Comparison of ENCODE assay signal across 14 cellular contexts in the genomic region with DNA sequence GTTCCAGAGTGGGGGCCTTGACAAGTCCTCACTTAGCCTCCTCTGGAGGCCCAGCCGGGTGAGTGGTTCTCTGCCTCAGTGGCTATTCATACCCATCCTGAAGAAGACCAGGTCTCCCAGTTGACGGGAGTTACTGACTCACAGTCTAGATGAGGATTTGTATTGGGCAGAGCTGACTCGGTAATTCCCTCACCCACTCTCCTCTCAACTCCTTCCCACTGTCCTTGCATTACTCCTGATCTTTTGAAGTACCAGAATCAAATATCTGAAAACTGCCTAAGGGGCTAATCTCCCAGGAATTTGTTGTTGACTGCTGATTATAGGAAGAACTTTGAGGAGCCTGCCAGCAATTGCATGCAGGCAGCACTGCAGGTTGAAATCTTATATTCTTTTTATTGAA. TPM values are rescaled to one million over a fixed set of nuclear protein-coding genes. Genes with fewer than 3 reads are reported as not detected.
DNase-seq lines count a peak whose midpoint lies in the region; ATAC-seq and TF ChIP-seq lines count a peak whose summit lies in the region.
"Had no signal": no experiment of that assay in that cellular context is flagged by ENCODE, and none has a peak within 500 bp of the region (broad histone marks: within the 10 kb centered on the region; RNA-seq: fewer than 3 reads in every experiment).

No MANE protein-coding gene starts in this region.

- H3F3A ChIP-seq in PC-3 (ENCODE audit: low read length, unreplicated experiment): peaks cover 14% of the 10 kb centered on the region

- intact Hi-C loops in PC-3 (cut with micrococcal nuclease): no loop called here

- POLR2A ChIA-PET in PC-3 (lab: Charles Lee; ENCODE audit: unreplicated experiment): interaction anchor here (0.5 to 0.6 kb wide), 3 partner anchors 26 to 77 kb away, joined by 3 to 7 read pairs (median 3); a partner anchor contains a TSS

- no peaks in the 10 kb centered on the region for H4K20me1 ChIP-seq in PC-3 (ENCODE audit: low read length)

- H3K4me1 ChIP-seq in PC-3 (ENCODE audit: insufficient read depth, low read length): peaks cover 68% of the 10 kb centered on the region

- H3K9me3 ChIP-seq in PC-3 (ENCODE audit: low read length): no peaks in the 10 kb centered on the region
- H3K9me3 ChIP-seq: gastroesophageal sphincter, ovary had no signal

- peaks cover 74% of the 10 kb centered on the region for H3K79me2 ChIP-seq in PC-3 (ENCODE audit: low read length)

- no peaks in the 10 kb centered on the region for H3K27me3 ChIP-seq in PC-3 (ENCODE audit: low read length)
- H3K27me3 ChIP-seq: gastroesophageal sphincter, ovary had no signal

- BruUV-seq in PC-3 (replicated peaks; lab: Mats Ljungman, UMichigan): no TSS peak

- DNase-seq in AG08395 (ENCODE audit: low spot score) (peak; percentile 40), PC-3 (peak; percentile 60), choroid plexus epithelial cell (ENCODE audit: low read depth) (peak; percentile 47), omental fat pad (ENCODE audit: low spot score) (no peak), OCI-M1 (lab: John Stamatoyannopoulos, UW) (no peak), AG08396 (ENCODE audit: low spot score) (no peak), dermis blood vessel endothelial cell (no peak), SW 1271 (lab: John Stamatoyannopoulos, UW) (no peak)
- DNase-seq: activated B cell treated with CpG ODN at 0.5 μM for 24 hours; activated T-cell treated with anti-CD3 and anti-CD28 coated beads, Interleukin-2, amount 50 U/mL, for 48 hours; stimulated activated CD4-positive, alpha-beta T cell treated with anti-CD3 and anti-CD28 coated beads, Interleukin-4, amount 100 ng/mL, for 1 hour had no signal

- H3K4me2 ChIP-seq in PC-3 (ENCODE audit: low read length): 0 out of 2 replicates have a peak overlapping the region, but pooled peaks have one; percentile 7

- H3K9me2 ChIP-seq in PC-3 (replicated peaks; ENCODE audit: low read length): no peaks in the 10 kb centered on the region

- H3K36me3 ChIP-seq in PC-3 (ENCODE audit: low read depth, low read length): peaks cover 27% of the 10 kb centered on the region; the same call in 1 of the 2 replicates
- H3K36me3 ChIP-seq: ovary had no signal

- no peak for TF ChIP-seq CTCF in PC-3 (conservative IDR thresholded peaks at IDR 0.05; ENCODE audit: low read depth, low read length)
- TF ChIP-seq CTCF in choroid plexus epithelial cell (conservative IDR thresholded peaks at IDR 0.05; ENCODE audit: low read depth, low read length): no peak
- no peak for TF ChIP-seq CTCF in omental fat pad (IDR thresholded peaks at IDR 0.05)

- H3K27ac ChIP-seq in PC-3 (ENCODE audit: low read length): peak overlapping the region; percentile 0; the same call in 1 of the 2 replicates
- H3K27ac ChIP-seq: ovary had no signal

- ATAC-seq in PC-3 (no peak), omental fat pad (ENCODE audit: low FRiP score) (peak; percentile 69)
- ATAC-seq: gastroesophageal sphincter had no signal

- no peak overlapping the region for H3K4me3 ChIP-seq in PC-3 (ENCODE audit: low read length)
- no peak overlapping the region for H3K4me3 ChIP-seq in choroid plexus epithelial cell (ENCODE audit: low read depth, low read length)
- H3K4me3 ChIP-seq: gastroesophageal sphincter, ovary had no signal

- no peak overlapping the region for H3K9ac ChIP-seq in PC-3 (ENCODE audit: low read length)

- no peak overlapping the region for H2AFZ ChIP-seq in PC-3 (ENCODE audit: low read length)

- CTCF ChIA-PET in PC-3 (lab: Charles Lee): interaction anchor here (0.8 to 2.8 kb wide), 2 partner anchors 26 to 67 kb away, joined by 3 to 42 read pairs; no protein-coding TSS in a partner anchor

RNA-seq across cellular contexts. Expression of a gene that starts 14.2 kb away (rescaled TPM):
- total RNA-seq in PC-3 (2014; rRNA removed) (97.8 and 115 TPM in 2 replicates), omental fat pad (100 to 1,000 TPM in 1 of 4 donors, 10 to 100 TPM in 3; 52.9 to 105 (median 68.8) TPM), dermis blood vessel endothelial cell (68.2 and 84.7 TPM in 2 replicates)

RNA-seq across cellular contexts. Expression of a gene that starts 14.3 kb away (rescaled TPM):
- total RNA-seq in PC-3 (2014; rRNA removed): 54.2 and 97.7 TPM in 2 replicates
- total RNA-seq in omental fat pad: 10 to 100 TPM; 10.9 to 20.6 (median 13.3) TPM
- total RNA-seq in dermis blood vessel endothelial cell: 14.6 and 16.2 TPM in 2 replicates

RNA-seq across cellular contexts. Expression of a gene that starts 40.0 kb away (rescaled TPM):
- total RNA-seq in PC-3 (2014; rRNA removed): 273 and 362 TPM in 2 replicates
- total RNA-seq in omental fat pad: 10 to 100 TPM; 10.7 to 27.0 (median 17.3) TPM
- 34.4 and 125 TPM in 2 replicates for total RNA-seq in dermis blood vessel endothelial cell

RNA-seq across cellular contexts. Expression of a gene that starts 48.1 kb away (rescaled TPM):
- 2.3 and 4.3 TPM in 2 replicates for total RNA-seq in PC-3 (2014; rRNA removed)
- 1 to 10 TPM in 2 of 4 donors, under 1 TPM in 2; 0.31 to 2.0 (median 1.0) TPM for total RNA-seq in omental fat pad
- total RNA-seq in dermis blood vessel endothelial cell: 0.09 TPM in 1 of 2 replicates, not detected in the other
- total RNA-seq: H1 had no signal

Comparison
In these comparisons a context has a peak if more than half of its experiments do, and no peak if none do; other contexts are left out.
1. DNase-seq: peak in AG08395 (single experiment), PC-3 (single experiment) and choroid plexus epithelial cell (single experiment); none in omental fat pad (single experiment), OCI-M1 (single experiment), AG08396 (single experiment), dermis blood vessel endothelial cell (single experiment) and SW 1271 (0 of 2).